ENCODE assay signal across 3 cellular contexts in the genomic region with DNA sequence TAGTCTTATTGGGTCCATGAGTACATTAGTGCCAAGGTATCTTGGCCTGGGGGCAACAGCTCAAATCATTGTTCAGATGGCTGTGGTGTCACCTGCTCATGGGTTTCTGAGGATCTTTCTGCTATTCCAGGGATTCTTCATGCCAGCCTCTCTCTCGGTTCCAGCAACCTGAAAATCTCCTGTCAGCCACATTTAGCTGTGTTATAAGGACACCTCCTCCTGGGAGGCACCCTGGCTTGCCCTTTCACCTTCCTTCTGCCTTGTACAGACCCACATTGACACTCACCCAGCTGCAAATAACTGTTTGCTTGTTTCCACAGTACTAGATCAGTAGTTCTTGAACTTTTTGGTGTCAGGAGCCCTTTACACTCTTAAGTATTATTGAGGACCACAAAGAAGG.
TF ChIP-seq lines count a peak whose summit lies in the region.

No MANE protein-coding gene starts in this region.

TF ChIP-seq in A549, 52 proteins besides CTCF, POLR2A, EP300 and RAD21:
- TF ChIP-seq FOXS1 (CRISPR knock-in tag; IDR thresholded peaks at IDR 0.05): no peak
- peak; percentile 11 for TF ChIP-seq ZFP36 (IDR thresholded peaks at IDR 0.05; ENCODE audit: borderline replicate concordance, partially characterized antibody)
- TF ChIP-seq ESRRA (IDR thresholded peaks at IDR 0.05; ENCODE audit: borderline replicate concordance, low read length): no peak
TF ChIP-seq in A549: peak in this region for 1.

TF ChIP-seq in K562, 482 proteins besides CTCF, POLR2A, EP300 and RAD21:
- TF ChIP-seq RBM25 (IDR thresholded peaks at IDR 0.05; ENCODE audit: low read depth, low read length, severe bottlenecking) (peak; percentile 18), ZFP36 (IDR thresholded peaks at IDR 0.05; ENCODE audit: low read depth, low read length, partially characterized antibody) (peak; percentile 80), RCOR1 (IDR thresholded peaks at IDR 0.05; ENCODE audit: borderline replicate concordance in 1 of 2, low read depth in 2 of 2, low read length in 2 of 2) (no peak), ILF3 (IDR thresholded peaks at IDR 0.05; ENCODE audit: borderline replicate concordance) (no peak)

TF ChIP-seq in HepG2, 621 proteins besides CTCF, POLR2A, EP300 and RAD21:
- no peak for TF ChIP-seq ZNF678 (CRISPR knock-in tag; IDR thresholded peaks at IDR 0.05)
- TF ChIP-seq ATF7-NPFF (CRISPR knock-in tag; IDR thresholded peaks at IDR 0.05; ENCODE audit: low read depth): no peak
- TF ChIP-seq PAF1 (CRISPR knock-in tag; IDR thresholded peaks at IDR 0.05): no peak
- TF ChIP-seq SNRNP70 (IDR thresholded peaks at IDR 0.05; ENCODE audit: low read depth, low read length): no peak
- TF ChIP-seq KDM1A (CRISPR knock-in tag; IDR thresholded peaks at IDR 0.05): no peak
- TF ChIP-seq HDAC2 (CRISPR knock-in tag; IDR thresholded peaks at IDR 0.05): no peak
- no peak for TF ChIP-seq BRCA1 (CRISPR knock-in tag; IDR thresholded peaks at IDR 0.05)
- no peak for TF ChIP-seq RFXANK (CRISPR knock-in tag; IDR thresholded peaks at IDR 0.05)
- no peak for TF ChIP-seq ZNF724P (CRISPR knock-in tag; IDR thresholded peaks at IDR 0.05; ENCODE audit: borderline replicate concordance)
- no peak for TF ChIP-seq ZSCAN31 (CRISPR knock-in tag; IDR thresholded peaks at IDR 0.05; ENCODE audit: low read depth)
- TF ChIP-seq ARNT2 (CRISPR knock-in tag; IDR thresholded peaks at IDR 0.05; ENCODE audit: low read depth): no peak
- TF ChIP-seq PREB (CRISPR knock-in tag; IDR thresholded peaks at IDR 0.05): no peak
- TF ChIP-seq ZNF383 (CRISPR knock-in tag; IDR thresholded peaks at IDR 0.05; ENCODE audit: borderline replicate concordance): no peak
TF ChIP-seq in HepG2: peak in this region for 0.
